In genomic region chr14:68795602-68796417, GRCh38 we compare ENCODE assay signal across 1 cellular context.
A peak's percentile ranks its signal among the peaks of the same experiment; 100 is the strongest.
TF ChIP-seq lines count a peak whose summit lies in the region.

No MANE protein-coding gene starts in this region.

TF ChIP-seq in HepG2, 621 proteins besides CTCF, POLR2A, EP300 and RAD21 (continued from another document):
- TF ChIP-seq ZNF329 (CRISPR knock-in tag; IDR thresholded peaks at IDR 0.05; ENCODE audit: low read depth) = 0 out of 2 replicates have a peak, but pooled peaks have one; percentile 50
- no peak for TF ChIP-seq ZKSCAN8 (CRISPR knock-in tag; IDR thresholded peaks at IDR 0.05; ENCODE audit: borderline replicate concordance)
- TF ChIP-seq ZNF232 (CRISPR knock-in tag; IDR thresholded peaks at IDR 0.05; ENCODE audit: borderline replicate concordance) = no peak
- no peak for TF ChIP-seq TEF (CRISPR knock-in tag; IDR thresholded peaks at IDR 0.05)
- TF ChIP-seq MIER3 (CRISPR knock-in tag; IDR thresholded peaks at IDR 0.05; ENCODE audit: borderline replicate concordance) = peak; percentile 42; the same call in 1 of the 2 replicates
- 0 out of 2 replicates have a peak, but pooled peaks have one; percentile 42 for TF ChIP-seq TOPORS (CRISPR knock-in tag; IDR thresholded peaks at IDR 0.05)
- peak; percentile 76 for TF ChIP-seq ASH2L (IDR thresholded peaks at IDR 0.05; ENCODE audit: insufficient read length, low read depth, low read length)
- no peak for TF ChIP-seq RBM22 (optimal IDR thresholded peaks at IDR 0.05; ENCODE audit: low read length)
- no peak for TF ChIP-seq NFYC (CRISPR knock-in tag; IDR thresholded peaks at IDR 0.05)
- peak; percentile 48; the same call in 1 of the 2 replicates for TF ChIP-seq ZNF563 (CRISPR knock-in tag; IDR thresholded peaks at IDR 0.05)
- no peak for TF ChIP-seq CREB1 (IDR thresholded peaks at IDR 0.05)
- no peak; the same call in 1 of the 2 replicates for TF ChIP-seq CREB1 (CRISPR knock-in tag; IDR thresholded peaks at IDR 0.05)
- TF ChIP-seq ZNF17 (CRISPR knock-in tag; IDR thresholded peaks at IDR 0.05) = no peak
- no peak for TF ChIP-seq ZNF576 (CRISPR knock-in tag; IDR thresholded peaks at IDR 0.05)
- peak; percentile 80 for TF ChIP-seq KAT8 (CRISPR knock-in tag; IDR thresholded peaks at IDR 0.05)
- peak; percentile 57 for TF ChIP-seq XRCC5 (optimal IDR thresholded peaks at IDR 0.05; ENCODE audit: low read length)
- TF ChIP-seq ZNF75D (CRISPR knock-in tag; IDR thresholded peaks at IDR 0.05; ENCODE audit: borderline replicate concordance) = no peak
- no peak for TF ChIP-seq ZBTB33 (CRISPR knock-in tag; IDR thresholded peaks at IDR 0.05)
- no peak for TF ChIP-seq ZNF512B (CRISPR knock-in tag; IDR thresholded peaks at IDR 0.05; ENCODE audit: borderline replicate concordance)
- TF ChIP-seq CENPT (CRISPR knock-in tag; IDR thresholded peaks at IDR 0.05; ENCODE audit: low read depth) = no peak
- TF ChIP-seq DNMT3B (CRISPR knock-in tag; conservative IDR thresholded peaks at IDR 0.05) = no peak
- peak; percentile 83 for TF ChIP-seq SALL1 (CRISPR knock-in tag; IDR thresholded peaks at IDR 0.05)
- no peak for TF ChIP-seq MBNL3 (CRISPR knock-in tag; conservative IDR thresholded peaks at IDR 0.05)
- TF ChIP-seq UBTF (CRISPR knock-in tag; IDR thresholded peaks at IDR 0.05) = peak; percentile 92
- TF ChIP-seq ZFP91 (CRISPR knock-in tag; IDR thresholded peaks at IDR 0.05; ENCODE audit: borderline replicate concordance) = peak; percentile 95
- TF ChIP-seq ZBTB3 (CRISPR knock-in tag; IDR thresholded peaks at IDR 0.05; ENCODE audit: borderline replicate concordance, low read depth) = peak; percentile 60; the same call in 1 of the 2 replicates
- TF ChIP-seq SAP130 (CRISPR knock-in tag; IDR thresholded peaks at IDR 0.05; ENCODE audit: low read depth) = peak; percentile 79
- TF ChIP-seq ZNF639 (CRISPR knock-in tag; conservative IDR thresholded peaks at IDR 0.05) = no peak; the same call in 1 of the 2 replicates
- TF ChIP-seq GATAD2A (CRISPR knock-in tag; IDR thresholded peaks at IDR 0.05) = peak; percentile 78
- peak; percentile 80; the same call in 1 of the 2 replicates for TF ChIP-seq ARID4A (CRISPR knock-in tag; IDR thresholded peaks at IDR 0.05; ENCODE audit: borderline replicate concordance)
- peak; percentile 58; the same call in 1 of the 2 replicates for TF ChIP-seq ZBTB38 (CRISPR knock-in tag; IDR thresholded peaks at IDR 0.05)
- no peak; the same call in 1 of the 2 replicates for TF ChIP-seq ZNF136 (CRISPR knock-in tag; IDR thresholded peaks at IDR 0.05; ENCODE audit: low read depth)
- peak; percentile 69 for TF ChIP-seq MAZ (IDR thresholded peaks at IDR 0.05; ENCODE audit: borderline replicate concordance, low read depth, low read length)
- TF ChIP-seq MAZ (CRISPR knock-in tag; IDR thresholded peaks at IDR 0.05; ENCODE audit: low read depth) = peak; percentile 90
- TF ChIP-seq SMARCE1 (IDR thresholded peaks at IDR 0.05; ENCODE audit: borderline replicate concordance) = no peak
- TF ChIP-seq AKAP8 (CRISPR knock-in tag; IDR thresholded peaks at IDR 0.05) = no peak
- peak; percentile 66 for TF ChIP-seq IKZF4 (CRISPR knock-in tag; IDR thresholded peaks at IDR 0.05; ENCODE audit: borderline replicate concordance, low read depth, not compliant biosample characterization)
- peak; percentile 80; the same call in 1 of the 2 replicates for TF ChIP-seq DRAP1 (CRISPR knock-in tag; IDR thresholded peaks at IDR 0.05)
- TF ChIP-seq GABPB1 (CRISPR knock-in tag; IDR thresholded peaks at IDR 0.05) = peak; percentile 94
- TF ChIP-seq ZNF83 (CRISPR knock-in tag; IDR thresholded peaks at IDR 0.05; ENCODE audit: borderline replicate concordance) = no peak
- TF ChIP-seq BHLHE40 (IDR thresholded peaks at IDR 0.05; ENCODE audit: low read length) = no peak
- no peak for TF ChIP-seq ZNF253 (CRISPR knock-in tag; IDR thresholded peaks at IDR 0.05; ENCODE audit: borderline replicate concordance)
- 0 out of 2 replicates have a peak, but pooled peaks have one; percentile 42 for TF ChIP-seq LCORL (IDR thresholded peaks at IDR 0.05)
- TF ChIP-seq LCORL (CRISPR knock-in tag; IDR thresholded peaks at IDR 0.05) = peak; percentile 89
- TF ChIP-seq ZNF598 (CRISPR knock-in tag; IDR thresholded peaks at IDR 0.05; ENCODE audit: borderline replicate concordance) = peak; percentile 76; the same call in 1 of the 2 replicates
- peak; percentile 66; the same call in 1 of the 2 replicates for TF ChIP-seq SMAD1 (CRISPR knock-in tag; IDR thresholded peaks at IDR 0.05; ENCODE audit: borderline replicate concordance, low read depth)
- no peak for TF ChIP-seq THAP7 (CRISPR knock-in tag; IDR thresholded peaks at IDR 0.05)
- TF ChIP-seq ZKSCAN5 (CRISPR knock-in tag; IDR thresholded peaks at IDR 0.05) = no peak
- TF ChIP-seq ZNF224 (CRISPR knock-in tag; IDR thresholded peaks at IDR 0.05) = no peak
- TF ChIP-seq SIN3B (IDR thresholded peaks at IDR 0.05; ENCODE audit: low read length) = no peak
- TF ChIP-seq NCOA5 (CRISPR knock-in tag; IDR thresholded peaks at IDR 0.05) = no peak
- 0 out of 2 replicates have a peak, but pooled peaks have one; percentile 35 for TF ChIP-seq ZNF713 (CRISPR knock-in tag; IDR thresholded peaks at IDR 0.05)
